ENCODE assay signal across 19 cellular contexts in genomic region chr11:66333896-66334604, GRCh38. TPM values are rescaled to one million over a fixed set of nuclear protein-coding genes. Genes with fewer than 3 reads are reported as not detected.
DNase-seq lines count a peak whose midpoint lies in the region; ATAC-seq and TF ChIP-seq lines count a peak whose summit lies in the region.
"Had no signal": no experiment of that assay in that cellular context is flagged by ENCODE, and none has a peak within 500 bp of the region (broad histone marks: within the 10 kb centered on the region; RNA-seq: fewer than 3 reads in every experiment).

No MANE protein-coding gene starts in this region.

- peak overlapping the region; percentile 37 for H3K9ac ChIP-seq in NT2/D1 (ENCODE audit: insufficient read length, low read depth)
- peak overlapping the region; percentile 96 for H3K9ac ChIP-seq in skeletal muscle satellite cell (ENCODE audit: low read depth, low read length)

- H3K36me3 ChIP-seq in NT2/D1 (ENCODE audit: insufficient read depth, insufficient read length, low read length) (peaks cover 68% of the 10 kb centered on the region), esophagus squamous epithelium (peaks cover 11 to 52% (median 23%) of the 10 kb centered on the region in 3 donors), skeletal muscle satellite cell (ENCODE audit: insufficient read depth, low read length) (peaks cover 35% of the 10 kb centered on the region)

- no peaks in the 10 kb centered on the region for H3K9me3 Mint-ChIP-seq in activated naive CD4-positive, alpha-beta T cell treated with anti-CD3 and anti-CD28 coated beads for 36 hours
- no peaks in the 10 kb centered on the region for H3K9me3 Mint-ChIP-seq in activated naive CD4-positive, alpha-beta T cell treated with anti-CD3 and anti-CD28 coated beads, Interleukin-2, amount 10 ng/mL, durations not matched to agents 7 days and 5 days

- intact Hi-C loops in activated naive CD4-positive, alpha-beta T cell treated with anti-CD3 and anti-CD28 coated beads for 36 hours (cut with micrococcal nuclease): no loop called here
- intact Hi-C loops in esophagus squamous epithelium (cut with DNase I): no loop called here

- H3K4me1 ChIP-seq in NT2/D1 (ENCODE audit: insufficient read depth, insufficient read length): peaks cover 8% of the 10 kb centered on the region
- peaks cover 45 to 60% (median 48%) of the 10 kb centered on the region in 3 donors for H3K4me1 ChIP-seq in esophagus squamous epithelium
- H3K4me1 ChIP-seq in skeletal muscle satellite cell (ENCODE audit: control insufficient read depth, insufficient read depth, low read length): peaks cover 36% of the 10 kb centered on the region

- H3K4me1 Mint-ChIP-seq in activated naive CD4-positive, alpha-beta T cell treated with anti-CD3 and anti-CD28 coated beads for 36 hours (ENCODE audit: low read depth): peaks cover 21% of the 10 kb centered on the region
- peaks cover 25% of the 10 kb centered on the region for H3K4me1 Mint-ChIP-seq in activated naive CD4-positive, alpha-beta T cell treated with anti-CD3 and anti-CD28 coated beads, Interleukin-2, amount 10 ng/mL, durations not matched to agents 7 days and 5 days

- ATAC-seq in GM18868 (IDR thresholded peaks at IDR 0.05; ENCODE audit: unreplicated experiment) (no peak), HG03139 (IDR thresholded peaks at IDR 0.05; ENCODE audit: unreplicated experiment) (no peak)
- ATAC-seq: activated CD4-positive, CD25-positive, alpha-beta regulatory T cell treated with anti-CD3 and anti-CD28 coated beads, Interleukin-2, amount 50 U/mL, for 24 hours; stimulated activated naive CD8-positive, alpha-beta T cell treated with anti-CD3 and anti-CD28 coated beads, Interleukin-15, Interleukin-2, amounts not matched to agents 100 U/mL and 50 U/mL, for 24 hours had no signal

- H3K27ac ChIP-seq in esophagus squamous epithelium: no peak overlapping the region
- H3K27ac ChIP-seq: vagina had no signal

- H3K4me3 Mint-ChIP-seq in activated naive CD4-positive, alpha-beta T cell treated with anti-CD3 and anti-CD28 coated beads for 36 hours: no peak overlapping the region
- no peak overlapping the region for H3K4me3 Mint-ChIP-seq in activated naive CD4-positive, alpha-beta T cell treated with anti-CD3 and anti-CD28 coated beads, Interleukin-2, amount 10 ng/mL, durations not matched to agents 7 days and 5 days
- H3K4me3 Mint-ChIP-seq: activated naive CD8-positive, alpha-beta T cell had no signal

- H3K4me3 ChIP-seq in NT2/D1 (ENCODE audit: insufficient read length, low read depth) (no peak overlapping the region), esophagus squamous epithelium (peak overlapping the region; percentile 58 to 75 (median 64)), skeletal muscle satellite cell (ENCODE audit: low read length) (peak overlapping the region; percentile 86)

- peak; percentile 0 for DNase-seq in activated naive CD4-positive, alpha-beta T cell treated with anti-CD3 and anti-CD28 coated beads for 36 hours
- no peak for DNase-seq in activated naive CD4-positive, alpha-beta T cell treated with anti-CD3 and anti-CD28 coated beads, Interleukin-2, amount 10 ng/mL, durations not matched to agents 7 days and 5 days
- no peak for DNase-seq in NT2/D1 (ENCODE audit: low read depth, low spot score)
- no peak for DNase-seq in esophagus squamous epithelium (lab: John Stamatoyannopoulos, UW)
- DNase-seq in NCI-H128 (lab: John Stamatoyannopoulos, UW; ENCODE audit: unreplicated experiment): no peak
- DNase-seq: cortex of kidney; DMS153; mesendoderm; NCI-H1417 treated with DMSO at 0.1 percent for 48 hours; NCI-H446; nucleus accumbens; stimulated activated naive CD8-positive, alpha-beta T cell treated with anti-CD3 and anti-CD28 coated beads, Interleukin-15, Interleukin-2, amounts not matched to agents 100 U/mL and 50 U/mL, for 24 hours; T-helper 1 cell had no signal

- H3K36me3 Mint-ChIP-seq in activated naive CD4-positive, alpha-beta T cell treated with anti-CD3 and anti-CD28 coated beads for 36 hours (ENCODE audit: low read depth): peaks cover 4% of the 10 kb centered on the region
- peaks cover 15% of the 10 kb centered on the region for H3K36me3 Mint-ChIP-seq in activated naive CD4-positive, alpha-beta T cell treated with anti-CD3 and anti-CD28 coated beads, Interleukin-2, amount 10 ng/mL, durations not matched to agents 7 days and 5 days
- H3K36me3 Mint-ChIP-seq: activated naive CD8-positive, alpha-beta T cell had no signal

- TF ChIP-seq CTCF in esophagus squamous epithelium (IDR thresholded peaks at IDR 0.05): no peak

- H3K4me2 ChIP-seq in skeletal muscle satellite cell (ENCODE audit: low read length): peak overlapping the region; percentile 97

- WGBS in esophagus squamous epithelium, 2 donors: 58 to 61% methylated on average over 5 to 9 of the region's 29 CpGs

- no peaks in the 10 kb centered on the region for H3K27me3 ChIP-seq in NT2/D1 (ENCODE audit: insufficient read depth, insufficient read length)
- no peaks in the 10 kb centered on the region for H3K27me3 ChIP-seq in esophagus squamous epithelium
- H3K27me3 ChIP-seq in skeletal muscle satellite cell (ENCODE audit: control insufficient read depth, insufficient read depth, low read length): no peaks in the 10 kb centered on the region
- H3K27me3 ChIP-seq: vagina had no signal

- no peak for TF ChIP-seq POLR2A in esophagus squamous epithelium (IDR thresholded peaks at IDR 0.05)

- H3K27ac Mint-ChIP-seq in activated naive CD4-positive, alpha-beta T cell treated with anti-CD3 and anti-CD28 coated beads for 36 hours: no peak overlapping the region
- H3K27ac Mint-ChIP-seq in activated naive CD4-positive, alpha-beta T cell treated with anti-CD3 and anti-CD28 coated beads, Interleukin-2, amount 10 ng/mL, durations not matched to agents 7 days and 5 days: no peak overlapping the region
- H3K27ac Mint-ChIP-seq: activated naive CD8-positive, alpha-beta T cell had no signal

- H3K9me3 ChIP-seq in NT2/D1 (ENCODE audit: insufficient read depth, low read length) (no peaks in the 10 kb centered on the region), esophagus squamous epithelium (no peaks in the 10 kb centered on the region), skeletal muscle satellite cell (replicated peaks; ENCODE audit: low read length) (no peaks in the 10 kb centered on the region)
- H3K9me3 ChIP-seq: vagina had no signal

- H3K27me3 Mint-ChIP-seq in activated naive CD4-positive, alpha-beta T cell treated with anti-CD3 and anti-CD28 coated beads for 36 hours (ENCODE audit: low read depth): no peaks in the 10 kb centered on the region
- peaks cover 14% of the 10 kb centered on the region for H3K27me3 Mint-ChIP-seq in activated naive CD4-positive, alpha-beta T cell treated with anti-CD3 and anti-CD28 coated beads, Interleukin-2, amount 10 ng/mL, durations not matched to agents 7 days and 5 days
- H3K27me3 Mint-ChIP-seq: activated naive CD8-positive, alpha-beta T cell had no signal

- CTCF ChIA-PET in activated naive CD4-positive, alpha-beta T cell treated with anti-CD3 and anti-CD28 coated beads for 36 hours (lab: Charles Lee): interaction anchor here (2.5 to 3.3 kb wide), 2 partner anchors 22 to 30 kb away, joined by 14 to 21 read pairs; no protein-coding TSS in a partner anchor
- CTCF ChIA-PET in activated naive CD4-positive, alpha-beta T cell treated with anti-CD3 and anti-CD28 coated beads, Interleukin-2, amount 10 ng/mL, durations not matched to agents 7 days and 5 days (lab: Charles Lee): interaction anchor here (1.0 to 4.4 kb wide), 3 partner anchors 10 to 22 kb away, joined by 3 to 41 read pairs (median 27); no protein-coding TSS in a partner anchor

RNA-seq across cellular contexts. Expression of gene RIN1, which starts 2.2 kb away (rescaled TPM):
- total RNA-seq in activated naive CD4-positive, alpha-beta T cell treated with anti-CD3 and anti-CD28 coated beads for 36 hours: 1 to 10 TPM; 2.0 to 2.6 TPM
- total RNA-seq in esophagus squamous epithelium: 10 to 100 TPM; 22.3 to 37.2 (median 27.6) TPM
- 45.1 and 55.7 TPM in 2 replicates for total RNA-seq in skeletal muscle satellite cell (2012; rRNA removed)

RNA-seq across cellular contexts. Expression of gene BRMS1, which starts 10.9 kb away (rescaled TPM):
- total RNA-seq in activated naive CD4-positive, alpha-beta T cell treated with anti-CD3 and anti-CD28 coated beads for 36 hours: 10 to 100 TPM; 24.0 to 25.3 TPM
- 10 to 100 TPM; 43.8 to 65.5 (median 56.8) TPM for total RNA-seq in esophagus squamous epithelium
- total RNA-seq in skeletal muscle satellite cell (2012; rRNA removed): 61.3 and 63.8 TPM in 2 replicates

RNA-seq across cellular contexts. Expression of gene B4GAT1, which starts 13.4 kb away (rescaled TPM):
- total RNA-seq in activated naive CD4-positive, alpha-beta T cell treated with anti-CD3 and anti-CD28 coated beads for 36 hours: 1 to 10 TPM; 5.4 to 5.8 TPM
- total RNA-seq in esophagus squamous epithelium: 10 to 100 TPM in 2 of 4 donors, 1 to 10 TPM in 2; 6.8 to 24.0 (median 11.3) TPM
- total RNA-seq in skeletal muscle satellite cell (2012; rRNA removed): 15.2 and 21.6 TPM in 2 replicates

RNA-seq across cellular contexts. Expression of gene CD248, which starts 17.2 kb away (rescaled TPM):
- total RNA-seq in activated naive CD4-positive, alpha-beta T cell treated with anti-CD3 and anti-CD28 coated beads for 36 hours: under 1 TPM; 0.15 to 0.26 TPM
- 10 to 100 TPM in 1 of 4 donors, 1 to 10 TPM in 3; 1.9 to 13.2 (median 6.1) TPM for total RNA-seq in esophagus squamous epithelium
- 138 and 141 TPM in 2 replicates for total RNA-seq in skeletal muscle satellite cell (2012; rRNA removed)

RNA-seq across cellular contexts. Expression of gene SLC29A2, which starts 37.5 kb away (rescaled TPM):
- 1 to 10 TPM; 6.6 to 7.4 TPM for total RNA-seq in activated naive CD4-positive, alpha-beta T cell treated with anti-CD3 and anti-CD28 coated beads for 36 hours
- total RNA-seq in esophagus squamous epithelium: 1 to 10 TPM; 2.9 to 5.5 (median 4.8) TPM
- total RNA-seq in skeletal muscle satellite cell (2012; rRNA removed): under 0.01 and 0.25 TPM in 2 replicates

Comparison
In these comparisons a context has a peak if more than half of its experiments do, and no peak if none do; other contexts are left out.
1. RNA of gene RIN1, which starts 2.2 kb away (total RNA-seq): 22.3 to 37.2 TPM in esophagus squamous epithelium; 2.0 to 2.6 TPM in activated naive CD4-positive, alpha-beta T cell treated with anti-CD3 and anti-CD28 coated beads for 36 hours; every median in the first group is over 4 times any median in the second.